Comparison of ENCODE assay signal across 16 cellular contexts in the genomic region with DNA sequence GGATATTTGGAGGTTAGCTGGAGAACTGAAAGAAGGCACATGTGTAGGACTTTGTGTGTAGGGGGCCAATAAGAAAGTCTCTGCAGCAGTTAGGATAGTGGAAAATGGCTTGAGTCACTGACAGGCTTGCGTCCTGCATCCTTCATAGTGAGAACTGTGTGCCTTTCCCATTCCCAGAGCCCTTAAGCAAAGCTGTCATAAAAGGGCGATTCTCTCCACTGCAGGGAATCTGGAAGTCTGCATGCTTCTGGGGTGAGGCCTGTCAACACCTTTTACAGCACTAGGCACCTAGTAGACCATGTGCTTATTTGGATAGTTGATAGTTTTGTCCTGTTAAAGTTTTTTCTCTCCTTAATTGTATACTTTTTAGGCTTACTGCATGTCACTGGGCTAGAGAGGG. TPM values are rescaled to one million over a fixed set of nuclear protein-coding genes. Genes with fewer than 3 reads are reported as not detected.
A peak's percentile ranks its signal among the peaks of the same experiment; 100 is the strongest.
DNase-seq lines count a peak whose midpoint lies in the region; ATAC-seq and TF ChIP-seq lines count a peak whose summit lies in the region.
"Had no signal": no experiment of that assay in that cellular context is flagged by ENCODE, and none has a peak within 500 bp of the region (broad histone marks: within the 10 kb centered on the region; RNA-seq: fewer than 3 reads in every experiment).

No MANE protein-coding gene starts in this region.

- H3K27ac ChIP-seq in GM23338 (ENCODE audit: low read depth): peak overlapping the region; percentile 77; the same call in 1 of the 2 replicates
- H3K27ac ChIP-seq in cardiac muscle cell: peak overlapping the region; percentile 95
- peak overlapping the region; percentile 73 for H3K27ac ChIP-seq in neural progenitor cell
- H3K27ac ChIP-seq: GM23248 had no signal

- H4K20me1 ChIP-seq in GM23338 (replicated peaks; ENCODE audit: insufficient read depth) (peaks cover 13% of the 10 kb centered on the region; the same call in 1 of the 2 replicates), neural progenitor cell (ENCODE audit: low read depth) (peaks cover 26% of the 10 kb centered on the region)

- DNase-seq in GM23338 (ENCODE audit: low spot score) (no peak), cardiac muscle cell (ENCODE audit: low read depth in 1 of 2, low spot score in 1 of 2) (peak; percentile 57 to 78), neural progenitor cell (ENCODE audit: low spot score) (peak; percentile 37), CD1c-positive myeloid dendritic cell (ENCODE audit: extremely low spot score) (no peak), HuH-7.5 (ENCODE audit: low spot score) (no peak)
- DNase-seq: activated CD8-positive, alpha-beta T cell treated with anti-CD3 and anti-CD28 coated beads, Interleukin-2, amount 10 ng/mL, durations not matched to agents 7 days and 5 days; activated gamma-delta T cell treated with Interleukin-2 at 50 U/mL for 16 hours; GM23248; NCI-H2107; stimulated activated CD4-positive, alpha-beta T cell treated with anti-CD3 and anti-CD28 coated beads, Interleukin-4, amount 100 ng/mL, for 24 hours had no signal

- H2AFZ ChIP-seq in GM23338: no peak overlapping the region
- H2AFZ ChIP-seq in neural progenitor cell (replicated peaks): no peak overlapping the region
- H2AFZ ChIP-seq: GM23248 had no signal

- H3K9ac ChIP-seq in neural progenitor cell: no peak overlapping the region
- H3K9ac ChIP-seq: GM23248 had no signal

- H3K36me3 Mint-ChIP-seq in GM23338 (ENCODE audit: low read depth) (no peaks in the 10 kb centered on the region; the same call in 2 of the 3 replicates), neural progenitor cell (peaks cover 5% of the 10 kb centered on the region)
- H3K36me3 Mint-ChIP-seq in activated T-helper 17 cell treated with anti-CD3 and anti-CD28 coated beads, Interleukin-2, amount 50 U/mL, for 72 hours (ENCODE audit: low read depth): no peaks in the 10 kb centered on the region
- H3K36me3 Mint-ChIP-seq: mesothelial cell of epicardium; stimulated activated memory B cell treated with anti-CD40 and anti-IgM and Interleukin-4, amounts not matched to agents 10 μg/mL and 1 μg/mL and 100 μg/mL, for 72 hours had no signal

- no peaks in the 10 kb centered on the region for H3K36me3 ChIP-seq in GM23338 (ENCODE audit: insufficient read depth)
- H3K36me3 ChIP-seq in cardiac muscle cell: no peaks in the 10 kb centered on the region
- no peaks in the 10 kb centered on the region for H3K36me3 ChIP-seq in neural progenitor cell
- H3K36me3 ChIP-seq: breast epithelium had no signal

- H3K4me2 ChIP-seq in GM23338: peak overlapping the region; percentile 34
- peak overlapping the region; percentile 28 for H3K4me2 ChIP-seq in neural progenitor cell

- H3K9me2 ChIP-seq in GM23338 (ENCODE audit: insufficient read depth): no peaks in the 10 kb centered on the region

- H3K9me3 Mint-ChIP-seq in GM23338 (no peaks in the 10 kb centered on the region), neural progenitor cell (peaks cover 2% of the 10 kb centered on the region)
- no peaks in the 10 kb centered on the region for H3K9me3 Mint-ChIP-seq in activated T-helper 17 cell treated with anti-CD3 and anti-CD28 coated beads, Interleukin-2, amount 50 U/mL, for 72 hours
- H3K9me3 Mint-ChIP-seq: mesothelial cell of epicardium; stimulated activated memory B cell treated with anti-CD40 and anti-IgM and Interleukin-4, amounts not matched to agents 10 μg/mL and 1 μg/mL and 100 μg/mL, for 72 hours had no signal

- H3K9me3 ChIP-seq in cardiac muscle cell (ENCODE audit: low read depth) (no peaks in the 10 kb centered on the region), neural progenitor cell (ENCODE audit: low read depth) (no peaks in the 10 kb centered on the region)
- H3K9me3 ChIP-seq: breast epithelium had no signal

- H3K4me3 ChIP-seq in GM23338 (no peak overlapping the region), cardiac muscle cell (no peak overlapping the region), neural progenitor cell (no peak overlapping the region)
- H3K4me3 ChIP-seq: breast epithelium, GM23248 had no signal

- peak overlapping the region; percentile 0; the same call in 1 of the 2 replicates for H3K27ac Mint-ChIP-seq in GM23338
- peak overlapping the region; percentile 53 for H3K27ac Mint-ChIP-seq in activated T-helper 17 cell treated with anti-CD3 and anti-CD28 coated beads, Interleukin-2, amount 50 U/mL, for 72 hours
- peak overlapping the region; percentile 42 for H3K27ac Mint-ChIP-seq in neural progenitor cell
- H3K27ac Mint-ChIP-seq: activated CD8-positive, alpha-beta T cell treated with anti-CD3 and anti-CD28 coated beads, Interleukin-2, amount 10 ng/mL, durations not matched to agents 7 days and 5 days; mesothelial cell of epicardium; stimulated activated memory B cell treated with anti-CD40 and anti-IgM and Interleukin-4, amounts not matched to agents 10 μg/mL and 1 μg/mL and 100 μg/mL, for 72 hours had no signal

- peaks cover 63% of the 10 kb centered on the region for H3K4me1 Mint-ChIP-seq in GM23338
- peaks cover 13% of the 10 kb centered on the region for H3K4me1 Mint-ChIP-seq in activated T-helper 17 cell treated with anti-CD3 and anti-CD28 coated beads, Interleukin-2, amount 50 U/mL, for 72 hours
- peaks cover 61% of the 10 kb centered on the region for H3K4me1 Mint-ChIP-seq in neural progenitor cell
- H3K4me1 Mint-ChIP-seq: stimulated activated memory B cell treated with anti-CD40 and anti-IgM and Interleukin-4, amounts not matched to agents 10 μg/mL and 1 μg/mL and 100 μg/mL, for 72 hours had no signal

- H3K4me3 Mint-ChIP-seq in GM23338 (no peak overlapping the region), neural progenitor cell (peak overlapping the region; percentile 3)
- H3K4me3 Mint-ChIP-seq in activated T-helper 17 cell treated with anti-CD3 and anti-CD28 coated beads, Interleukin-2, amount 50 U/mL, for 72 hours: no peak overlapping the region
- H3K4me3 Mint-ChIP-seq: activated CD8-positive, alpha-beta T cell treated with anti-CD3 and anti-CD28 coated beads, Interleukin-2, amount 10 ng/mL, durations not matched to agents 7 days and 5 days; mesothelial cell of epicardium; stimulated activated memory B cell treated with anti-CD40 and anti-IgM and Interleukin-4, amounts not matched to agents 10 μg/mL and 1 μg/mL and 100 μg/mL, for 72 hours had no signal

- ATAC-seq in GM23338 (peak; percentile 57), HG02938 (IDR thresholded peaks at IDR 0.05; ENCODE audit: unreplicated experiment) (no peak), GM21619 (IDR thresholded peaks at IDR 0.05; ENCODE audit: unreplicated experiment) (no peak)
- ATAC-seq in activated T-helper 17 cell treated with anti-CD3 and anti-CD28 coated beads, Interleukin-2, amount 50 U/mL, for 72 hours (replicated peaks): no peak
- ATAC-seq: activated CD8-positive, alpha-beta T cell treated with anti-CD3 and anti-CD28 coated beads, Interleukin-2, amount 10 ng/mL, durations not matched to agents 7 days and 5 days; stimulated activated memory B cell treated with anti-CD40 and anti-IgM and Interleukin-4, amounts not matched to agents 10 μg/mL and 1 μg/mL and 100 μg/mL, for 72 hours had no signal

- H3F3A ChIP-seq in GM23338 (replicated peaks; ENCODE audit: low read depth) (no peaks in the 10 kb centered on the region), neural progenitor cell (ENCODE audit: low read depth) (peaks cover 39% of the 10 kb centered on the region)

- peaks cover 100% of the 10 kb centered on the region for H3K79me2 ChIP-seq in GM23338 (replicated peaks; ENCODE audit: insufficient read depth)
- peaks cover 98% of the 10 kb centered on the region for H3K79me2 ChIP-seq in neural progenitor cell (ENCODE audit: low read depth)

- no peak for TF ChIP-seq CTCF in GM23338 (conservative IDR thresholded peaks at IDR 0.05; ENCODE audit: low read depth in 2 of 2)
- no peak for TF ChIP-seq CTCF in cardiac muscle cell (IDR thresholded peaks at IDR 0.05; ENCODE audit: low read depth, low read length)
- TF ChIP-seq CTCF in neural progenitor cell (IDR thresholded peaks at IDR 0.05): no peak

- H3K27me3 Mint-ChIP-seq in GM23338 (ENCODE audit: insufficient read depth, low read depth, poor library complexity) (peaks cover 6% of the 10 kb centered on the region), neural progenitor cell (ENCODE audit: insufficient read depth, low read depth) (no peaks in the 10 kb centered on the region)
- H3K27me3 Mint-ChIP-seq in activated T-helper 17 cell treated with anti-CD3 and anti-CD28 coated beads, Interleukin-2, amount 50 U/mL, for 72 hours: no peaks in the 10 kb centered on the region
- H3K27me3 Mint-ChIP-seq: stimulated activated memory B cell treated with anti-CD40 and anti-IgM and Interleukin-4, amounts not matched to agents 10 μg/mL and 1 μg/mL and 100 μg/mL, for 72 hours had no signal

- peaks cover 65% of the 10 kb centered on the region for H3K4me1 ChIP-seq in GM23338 (ENCODE audit: insufficient read depth)
- H3K4me1 ChIP-seq in cardiac muscle cell (ENCODE audit: low read depth): peaks cover 46% of the 10 kb centered on the region
- H3K4me1 ChIP-seq in neural progenitor cell: peaks cover 67% of the 10 kb centered on the region

- H3K27me3 ChIP-seq in GM23338 (ENCODE audit: insufficient read depth): no peaks in the 10 kb centered on the region
- no peaks in the 10 kb centered on the region for H3K27me3 ChIP-seq in cardiac muscle cell
- no peaks in the 10 kb centered on the region for H3K27me3 ChIP-seq in neural progenitor cell
- H3K27me3 ChIP-seq: breast epithelium had no signal

TF ChIP-seq in GM23338, 12 proteins besides CTCF, POLR2A, EP300 and RAD21 (continues in another document):
- TF ChIP-seq EZH2phosphoT487 (IDR thresholded peaks at IDR 0.05; ENCODE audit: unreplicated experiment) (no peak), POLR2AphosphoS5 (IDR thresholded peaks at IDR 0.05; ENCODE audit: low read depth) (no peak), JUNB (IDR thresholded peaks at IDR 0.05; ENCODE audit: unreplicated experiment) (no peak)

RNA-seq across cellular contexts. Expression of gene MACF1, which starts 39.4 kb away (rescaled TPM):
- 317 and 399 TPM in 2 replicates for total RNA-seq in GM23338 (2014; rRNA removed; shearing (Covaris generic))
- 87.3 and 104 TPM in 2 replicates for polyA plus RNA-seq in GM23338 (2016; fragmentation: Nextera tagmentation; extraction: Ambion mirVana)
- total RNA-seq in activated T-helper 17 cell treated with anti-CD3 and anti-CD28 coated beads, Interleukin-2, amount 50 U/mL, for 72 hours: 100 to 1,000 TPM; 434 to 605 TPM
- total RNA-seq in cardiac muscle cell: 146 and 261 TPM in 2 replicates
- polyA plus RNA-seq in cardiac muscle cell: 80.4 and 144 TPM in 2 replicates
- total RNA-seq in neural progenitor cell (ENCODE audit: low replicate concordance): 203 and 222 TPM in 2 replicates

Comparison
In these comparisons a context has a peak if more than half of its experiments do, and no peak if none do; other contexts are left out.
1. DNase-seq: peak in cardiac muscle cell (2 of 2) and neural progenitor cell (single experiment); none in GM23338 (single experiment), CD1c-positive myeloid dendritic cell (single experiment) and HuH-7.5 (single experiment).
2. H3K27ac Mint-ChIP-seq: peak in every context shown above with its lines; median percentile 53 in activated T-helper 17 cell treated with anti-CD3 and anti-CD28 coated beads, Interleukin-2, amount 50 U/mL, for 72 hours; 42 in neural progenitor cell; 0 in GM23338.
3. Peak in every context shown above with its lines, with median percentiles within 50 percentile points of each other: H3K27ac ChIP-seq.